In the genomic region with DNA sequence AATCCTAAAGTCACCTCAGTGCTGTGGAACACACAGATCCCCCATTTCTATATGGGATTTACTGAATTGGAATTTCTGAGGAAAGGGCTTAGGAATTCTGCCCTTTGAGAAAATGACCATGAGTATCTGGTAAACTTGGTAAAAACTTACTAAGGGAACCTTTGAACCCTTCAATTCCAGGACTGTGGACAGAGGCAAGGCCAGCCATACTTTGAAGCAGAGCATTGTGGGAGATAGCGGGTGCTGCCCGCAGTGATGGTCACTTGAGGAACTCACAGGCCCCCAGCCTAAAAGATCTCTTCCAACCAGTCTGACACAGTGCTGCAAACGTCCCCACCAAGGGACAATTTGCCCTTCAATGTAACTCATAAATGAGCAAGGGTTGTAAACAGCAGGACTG, we compare ENCODE assay signal across 17 cellular contexts.
DNase-seq lines count a peak whose midpoint lies in the region; ATAC-seq and TF ChIP-seq lines count a peak whose summit lies in the region.
"Had no signal": no experiment of that assay in that cellular context is flagged by ENCODE, and none has a peak within 500 bp of the region (broad histone marks: within the 10 kb centered on the region; RNA-seq: fewer than 3 reads in every experiment).

No MANE protein-coding gene starts in this region.

- intact Hi-C loops in left ventricle myocardium inferior (cut with micrococcal nuclease) (no loop called here), left ventricle myocardium superior (cut with micrococcal nuclease) (no loop called here), gastrocnemius medialis (cut with DNase I; ENCODE audit: low total_unique reads) (loop anchor here (5.0 to 10.0 kb wide), 2 partner anchors 113 to 289 kb away; no protein-coding TSS in a partner anchor)

- no peaks in the 10 kb centered on the region for H4K20me1 ChIP-seq in GM23338 (replicated peaks; ENCODE audit: insufficient read depth)

- no peak overlapping the region for H3K4me3 Mint-ChIP-seq in GM23338
- H3K4me3 Mint-ChIP-seq: CD4-positive, CD25-positive, alpha-beta regulatory T cell; CD8-positive, alpha-beta memory T cell; HFFc6 had no signal

- no peak for TF ChIP-seq POLR2A in gastrocnemius medialis (IDR thresholded peaks at IDR 0.05)

- no peak for TF ChIP-seq EP300 in Ishikawa (IDR thresholded peaks at IDR 0.05; ENCODE audit: borderline replicate concordance)

- H3K9me2 ChIP-seq in GM23338 (ENCODE audit: insufficient read depth) = peaks cover 8% of the 10 kb centered on the region; the same call in 1 of the 2 replicates

- H3K4me1 ChIP-seq in left ventricle myocardium inferior (peaks cover 44% of the 10 kb centered on the region), GM23338 (ENCODE audit: insufficient read depth) (peaks cover 20% of the 10 kb centered on the region), gastrocnemius medialis (no peaks in the 10 kb centered on the region)
- H3K4me1 ChIP-seq: BE2C had no signal

- H3K4me3 ChIP-seq in left ventricle myocardium inferior (no peak overlapping the region), GM23338 (no peak overlapping the region), gastrocnemius medialis (no peak overlapping the region)
- H3K4me3 ChIP-seq: GM23248 had no signal

- in situ Hi-C loops in gastrocnemius medialis (cut with MboI; ENCODE audit: low sequenced_read_pairs in 4 of 4) = no loop called here

- peaks cover 6% of the 10 kb centered on the region for H3K27me3 Mint-ChIP-seq in GM23338 (ENCODE audit: insufficient read depth, low read depth, poor library complexity)

- H3K27me3 ChIP-seq in left ventricle myocardium inferior (ENCODE audit: low read depth) (no peaks in the 10 kb centered on the region), GM23338 (ENCODE audit: insufficient read depth) (no peaks in the 10 kb centered on the region), gastrocnemius medialis (no peaks in the 10 kb centered on the region)

- no peak for DNase-seq in left ventricle myocardium inferior
- DNase-seq in left ventricle myocardium superior = no peak
- no peak for DNase-seq in GM23338 (ENCODE audit: low spot score)
- DNase-seq in gastrocnemius medialis = no peak
- no peak for DNase-seq in NCI-H2029 treated with DMSO at 0.1 percent for 48 hours (lab: John Stamatoyannopoulos, UW)
- DNase-seq: ACHN; BE2C; C1 segment of cervical spinal cord; CD4-positive, CD25-positive, alpha-beta regulatory T cell; CD8-positive, alpha-beta memory T cell; COR-L47; GM23248; HCEC 1CT; HFFc6; IMR-90 had no signal

- H2AFZ ChIP-seq in GM23338 = no peak overlapping the region
- H2AFZ ChIP-seq: GM23248 had no signal

- H3K79me2 ChIP-seq in GM23338 (replicated peaks; ENCODE audit: insufficient read depth) = no peaks in the 10 kb centered on the region

- ATAC-seq in left ventricle myocardium superior (no peak), GM23338 (no peak), gastrocnemius medialis (no peak), GM19328 (IDR thresholded peaks at IDR 0.05; ENCODE audit: unreplicated experiment) (no peak)

- H3K4me1 Mint-ChIP-seq in GM23338 = peaks cover 26% of the 10 kb centered on the region
- H3K4me1 Mint-ChIP-seq: CD4-positive, CD25-positive, alpha-beta regulatory T cell; CD8-positive, alpha-beta memory T cell had no signal

- no peak for TF ChIP-seq CTCF in left ventricle myocardium inferior (IDR thresholded peaks at IDR 0.05; ENCODE audit: borderline replicate concordance)
- no peak for TF ChIP-seq CTCF in GM23338 (conservative IDR thresholded peaks at IDR 0.05; ENCODE audit: low read depth in 2 of 2)
- no peak for TF ChIP-seq CTCF in gastrocnemius medialis (IDR thresholded peaks at IDR 0.05 in 4 of 5, conservative IDR thresholded peaks at IDR 0.05 in 1 of 5)

- H3K27ac ChIP-seq in left ventricle myocardium inferior (replicated peaks) = peak overlapping the region; percentile 86
- no peak overlapping the region for H3K27ac ChIP-seq in GM23338 (ENCODE audit: low read depth)
- peak overlapping the region; percentile 38 to 77 (median 54) for H3K27ac ChIP-seq in gastrocnemius medialis
- H3K27ac ChIP-seq: GM23248 had no signal

- H3K36me3 ChIP-seq in left ventricle myocardium inferior (no peaks in the 10 kb centered on the region), GM23338 (ENCODE audit: insufficient read depth) (no peaks in the 10 kb centered on the region), gastrocnemius medialis (no peaks in the 10 kb centered on the region)
- H3K36me3 ChIP-seq: BE2C had no signal

- H3K9me3 ChIP-seq in left ventricle myocardium inferior (replicated peaks) (no peaks in the 10 kb centered on the region), gastrocnemius medialis (no peaks in the 10 kb centered on the region)
- H3K9me3 ChIP-seq: BE2C had no signal

- no peak overlapping the region for H3K4me2 ChIP-seq in GM23338

- no peaks in the 10 kb centered on the region for H3K9me3 Mint-ChIP-seq in GM23338
- H3K9me3 Mint-ChIP-seq: CD4-positive, CD25-positive, alpha-beta regulatory T cell; CD8-positive, alpha-beta memory T cell; HFFc6 had no signal

- H3K27ac Mint-ChIP-seq in GM23338 = no peak overlapping the region
- H3K27ac Mint-ChIP-seq: CD8-positive, alpha-beta memory T cell; HFFc6 had no signal

- no peaks in the 10 kb centered on the region for H3K36me3 Mint-ChIP-seq in GM23338 (ENCODE audit: low read depth)
- H3K36me3 Mint-ChIP-seq: CD4-positive, CD25-positive, alpha-beta regulatory T cell; CD8-positive, alpha-beta memory T cell had no signal

- TF ChIP-seq RAD21 in Ishikawa (IDR thresholded peaks at IDR 0.05; ENCODE audit: low read depth) = no peak

- H3F3A ChIP-seq in GM23338 (replicated peaks; ENCODE audit: low read depth) = no peaks in the 10 kb centered on the region

TF ChIP-seq in Ishikawa, 13 proteins besides CTCF, POLR2A, EP300 and RAD21:
- TF ChIP-seq, protein P1, sequence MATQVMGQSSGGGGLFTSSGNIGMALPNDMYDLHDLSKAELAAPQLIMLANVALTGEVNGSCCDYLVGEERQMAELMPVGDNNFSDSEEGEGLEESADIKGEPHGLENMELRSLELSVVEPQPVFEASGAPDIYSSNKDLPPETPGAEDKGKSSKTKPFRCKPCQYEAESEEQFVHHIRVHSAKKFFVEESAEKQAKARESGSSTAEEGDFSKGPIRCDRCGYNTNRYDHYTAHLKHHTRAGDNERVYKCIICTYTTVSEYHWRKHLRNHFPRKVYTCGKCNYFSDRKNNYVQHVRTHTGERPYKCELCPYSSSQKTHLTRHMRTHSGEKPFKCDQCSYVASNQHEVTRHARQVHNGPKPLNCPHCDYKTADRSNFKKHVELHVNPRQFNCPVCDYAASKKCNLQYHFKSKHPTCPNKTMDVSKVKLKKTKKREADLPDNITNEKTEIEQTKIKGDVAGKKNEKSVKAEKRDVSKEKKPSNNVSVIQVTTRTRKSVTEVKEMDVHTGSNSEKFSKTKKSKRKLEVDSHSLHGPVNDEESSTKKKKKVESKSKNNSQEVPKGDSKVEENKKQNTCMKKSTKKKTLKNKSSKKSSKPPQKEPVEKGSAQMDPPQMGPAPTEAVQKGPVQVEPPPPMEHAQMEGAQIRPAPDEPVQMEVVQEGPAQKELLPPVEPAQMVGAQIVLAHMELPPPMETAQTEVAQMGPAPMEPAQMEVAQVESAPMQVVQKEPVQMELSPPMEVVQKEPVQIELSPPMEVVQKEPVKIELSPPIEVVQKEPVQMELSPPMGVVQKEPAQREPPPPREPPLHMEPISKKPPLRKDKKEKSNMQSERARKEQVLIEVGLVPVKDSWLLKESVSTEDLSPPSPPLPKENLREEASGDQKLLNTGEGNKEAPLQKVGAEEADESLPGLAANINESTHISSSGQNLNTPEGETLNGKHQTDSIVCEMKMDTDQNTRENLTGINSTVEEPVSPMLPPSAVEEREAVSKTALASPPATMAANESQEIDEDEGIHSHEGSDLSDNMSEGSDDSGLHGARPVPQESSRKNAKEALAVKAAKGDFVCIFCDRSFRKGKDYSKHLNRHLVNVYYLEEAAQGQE (IDR thresholded peaks at IDR 0.05; ENCODE audit: low read depth) = peak; percentile 45; the same call in 1 of the 2 replicates
- no peak for TF ChIP-seq ZBTB7A (IDR thresholded peaks at IDR 0.05; ENCODE audit: low read depth)
